Comparison of ENCODE assay signal across 10 cellular contexts in the genomic region with DNA sequence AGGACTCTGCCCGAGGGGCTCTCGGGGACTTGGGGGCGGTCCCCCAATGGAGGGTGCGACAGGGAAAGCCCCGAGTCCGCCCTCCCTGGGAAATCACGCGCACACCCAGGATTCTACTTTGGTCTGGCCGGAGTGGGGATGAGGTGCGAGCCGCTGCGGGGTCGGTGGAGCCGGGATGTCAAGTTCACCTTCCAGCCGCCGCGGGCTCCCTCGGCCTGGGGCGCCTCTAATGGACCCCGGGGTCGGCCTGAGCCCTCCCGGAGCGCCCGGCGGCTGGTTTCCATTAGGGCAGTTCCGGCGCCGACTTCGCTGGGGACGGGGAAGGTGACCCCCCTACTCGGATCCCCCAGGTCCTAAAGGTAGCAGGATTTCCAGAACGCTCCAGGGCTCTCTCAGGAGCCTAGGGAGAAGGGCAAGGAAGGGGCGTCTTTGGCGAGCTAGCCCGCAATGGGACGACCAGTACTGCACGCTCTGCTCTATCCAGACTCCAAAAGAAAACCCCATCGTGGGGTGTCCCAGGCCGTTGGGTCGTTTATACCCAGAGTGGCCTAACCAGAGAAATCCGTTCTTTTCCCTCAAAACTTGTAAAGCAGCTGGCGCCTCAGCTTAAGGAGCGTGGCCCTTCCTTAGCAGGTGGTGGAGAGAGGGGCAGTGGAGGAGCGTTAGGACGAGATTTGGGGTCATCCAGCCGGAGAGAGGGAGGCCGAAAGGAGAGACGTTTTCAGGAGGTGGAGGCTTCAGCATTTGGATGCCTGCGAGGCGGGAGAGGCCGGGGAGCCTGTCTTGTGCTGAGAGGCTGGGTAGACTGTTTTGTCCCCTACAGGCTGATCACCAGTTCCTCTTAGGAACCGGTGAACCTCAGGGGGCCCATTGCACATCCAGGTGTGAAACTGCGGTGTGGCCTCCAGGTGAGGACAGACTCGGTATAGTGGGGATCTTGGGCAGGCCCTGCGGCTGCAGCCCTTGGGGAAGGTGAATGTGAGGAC. TPM values are rescaled to one million over a fixed set of nuclear protein-coding genes. Genes with fewer than 3 reads are reported as not detected.
DNase-seq lines count a peak whose midpoint lies in the region; ATAC-seq and TF ChIP-seq lines count a peak whose summit lies in the region.
"Had no signal": no experiment of that assay in that cellular context is flagged by ENCODE, and none has a peak within 500 bp of the region (broad histone marks: within the 10 kb centered on the region; RNA-seq: fewer than 3 reads in every experiment).

No MANE protein-coding gene starts in this region.

- no peak for TF ChIP-seq CTCF in CD14-positive monocyte (IDR thresholded peaks at IDR 0.05)
- TF ChIP-seq CTCF in RWPE2 (IDR thresholded peaks at IDR 0.05; ENCODE audit: poor library complexity, severe bottlenecking) = no peak
- no peak for TF ChIP-seq CTCF in fibroblast of the aortic adventitia (IDR thresholded peaks at IDR 0.05; ENCODE audit: insufficient read depth, low read length)
- TF ChIP-seq CTCF in GM13977 (IDR thresholded peaks at IDR 0.05; ENCODE audit: extremely low read depth, insufficient read depth, missing control alignments) = no peak

- peak overlapping the region; percentile 81 for H2BK120ac ChIP-seq in neuronal stem cell (ENCODE audit: low read depth, low read length)

- intact Hi-C loops in CD14-positive monocyte (cut with micrococcal nuclease) = no loop called here

- H3K14ac ChIP-seq in neuronal stem cell (ENCODE audit: low read length) = peak overlapping the region; percentile 94

- H2BK15ac ChIP-seq in neuronal stem cell (ENCODE audit: low read length) = peak overlapping the region; percentile 99

- peaks cover 14% of the 10 kb centered on the region in 2 donors for H3K36me3 Mint-ChIP-seq in CD14-positive monocyte

- H3K27ac ChIP-seq in RWPE2 (ENCODE audit: poor library complexity, severe bottlenecking) (no peak overlapping the region), neuronal stem cell (replicated peaks; ENCODE audit: low read length) (no peak overlapping the region)

- peak overlapping the region; percentile 22 for H2BK12ac ChIP-seq in neuronal stem cell (ENCODE audit: low read length)

- H4K91ac ChIP-seq in neuronal stem cell (ENCODE audit: low read depth, low read length, poor library complexity) = no peak overlapping the region

- H3K18ac ChIP-seq in neuronal stem cell (ENCODE audit: low read length) = peak overlapping the region; percentile 99

- H3K4me1 ChIP-seq in RWPE2 (ENCODE audit: insufficient read depth, poor library complexity, severe bottlenecking) = peaks cover 6% of the 10 kb centered on the region
- peaks cover 8 to 16% of the 10 kb centered on the region in 2 donors for H3K4me1 ChIP-seq in neuronal stem cell (ENCODE audit: control insufficient read depth in 2 of 2, insufficient read depth in 1 of 2, low read depth in 1 of 2, low read length in 2 of 2)

- peak overlapping the region; percentile 55 for H3K4me3 ChIP-seq in RWPE2 (ENCODE audit: severe bottlenecking)
- peak overlapping the region; percentile 48 for H3K4me3 ChIP-seq in fibroblast of the aortic adventitia (ENCODE audit: low read depth, low read length)
- H3K4me3 ChIP-seq in neuronal stem cell (ENCODE audit: low read length in 2 of 2) = peak overlapping the region; percentile 91 to 96

- H3K27me3 ChIP-seq in RWPE2 (ENCODE audit: insufficient read depth, poor library complexity, severe bottlenecking) (peaks cover 29% of the 10 kb centered on the region), neuronal stem cell (ENCODE audit: control insufficient read depth in 3 of 3, insufficient read depth in 3 of 3, low read depth in 1 of 3, low read length in 3 of 3) (peaks cover 0 to 5% (median 5%) of the 10 kb centered on the region in 3 experiments)

- peak overlapping the region; percentile 84 for H3K4ac ChIP-seq in neuronal stem cell (ENCODE audit: low read length)

- peaks cover 3 to 22% (median 17%) of the 10 kb centered on the region in 7 donors for H3K9me3 Mint-ChIP-seq in CD14-positive monocyte

- H2BK5ac ChIP-seq in neuronal stem cell (ENCODE audit: low read length) = peak overlapping the region; percentile 94

- H3K4me1 Mint-ChIP-seq in CD14-positive monocyte = peaks cover 39% of the 10 kb centered on the region

- H3K9ac ChIP-seq in neuronal stem cell (ENCODE audit: low read depth, low read length, poor library complexity) = peak overlapping the region; percentile 94

- H3K23ac ChIP-seq in neuronal stem cell (ENCODE audit: low read depth, low read length, poor library complexity) = peak overlapping the region; percentile 96

- ATAC-seq in RWPE2 (ENCODE audit: low read depth) (peak; percentile 77), GM19328 (IDR thresholded peaks at IDR 0.05; ENCODE audit: unreplicated experiment) (no peak), HG03025 (IDR thresholded peaks at IDR 0.05; ENCODE audit: low FRiP score, unreplicated experiment) (no peak)

- peak overlapping the region; percentile 99 for H2AFZ ChIP-seq in neuronal stem cell (ENCODE audit: low read length)

- H3K9me3 ChIP-seq in RWPE2 (ENCODE audit: severe bottlenecking) (no peaks in the 10 kb centered on the region), neuronal stem cell (replicated peaks in 1 of 2; ENCODE audit: control insufficient read depth in 2 of 2, insufficient read depth in 1 of 2, low read depth in 1 of 2, low read length in 2 of 2) (peaks cover 2% of the 10 kb centered on the region in 2 donors)

- H2AK5ac ChIP-seq in neuronal stem cell (ENCODE audit: low read depth, low read length) = peak overlapping the region; percentile 96

- H3K79me1 ChIP-seq in neuronal stem cell (ENCODE audit: low read depth, low read length) = peaks cover 7% of the 10 kb centered on the region

- H3K4me3 Mint-ChIP-seq in CD14-positive monocyte = peak overlapping the region; percentile 66 to 88

- in situ Hi-C loops in GM13977 (cut with MboI; ENCODE audit: low pct_unique_long_range_greater_than_20kb, low sequenced_read_pairs, unreplicated experiment) = no loop called here

- no CpG with 5 or more reads among the region's 55 CpGs for WGBS in neuronal stem cell (ENCODE audit: extremely low coverage in 2 of 2, insufficient read length in 2 of 2, insufficient replicate concordance in 1 of 2), 2 donors

- H3K27ac Mint-ChIP-seq in CD14-positive monocyte = peak overlapping the region in 4 of 7 donors; percentile 38 to 76 (median 50)

- peak overlapping the region; percentile 80 for H3K4me2 ChIP-seq in neuronal stem cell (ENCODE audit: insufficient read depth, low read length, poor library complexity, severe bottlenecking)

- H4K8ac ChIP-seq in neuronal stem cell (ENCODE audit: low read depth, low read length) = no peak overlapping the region

- no peak for DNase-seq in CD14-positive monocyte (ENCODE audit: low spot score)
- DNase-seq in RWPE2 (ENCODE audit: low spot score) = peak; percentile 55
- DNase-seq in fibroblast of the aortic adventitia (ENCODE audit: low read depth) = no peak
- DNase-seq in neuronal stem cell (ENCODE audit: low spot score) = peak; percentile 51
- DNase-seq in SKM-1 (lab: John Stamatoyannopoulos, UW; ENCODE audit: unreplicated experiment) = no peak
- DNase-seq in GM13977 (ENCODE audit: low spot score) = no peak

- H3K27me3 Mint-ChIP-seq in CD14-positive monocyte (ENCODE audit: low read depth in 3 of 3) = peaks cover 50 to 65% (median 60%) of the 10 kb centered on the region in 3 donors

- H3K36me3 ChIP-seq in RWPE2 (ENCODE audit: low read depth) (no peaks in the 10 kb centered on the region), neuronal stem cell (replicated peaks in 1 of 2; ENCODE audit: control insufficient read depth in 2 of 2, insufficient read depth in 2 of 2, low read length in 2 of 2) (peaks cover 0 to 18% of the 10 kb centered on the region in 2 donors)

RNA-seq across cellular contexts. Expression of gene WDR86, which starts 0.9 kb away (rescaled TPM):
- polyA plus RNA-seq in CD14-positive monocyte = under 1 TPM; 0.11 to 0.30 TPM
- total RNA-seq in fibroblast of the aortic adventitia (ENCODE audit: low replicate concordance) = 0.45 and 17.7 TPM in 2 replicates
- 20.7 TPM for polyA plus RNA-seq in neuronal stem cell (2013, experiment 1 of 2)
- polyA plus RNA-seq in neuronal stem cell (2013, experiment 2 of 2) = 20.8 TPM
- total RNA-seq: NCI-H460 had no signal
- polyA plus RNA-seq: fibroblast of lung had no signal

RNA-seq across cellular contexts. Expression of gene CRYGN, which starts 29.2 kb away (rescaled TPM):
- polyA plus RNA-seq in CD14-positive monocyte = not detected
- 0.09 and 0.16 TPM in 2 replicates for total RNA-seq in fibroblast of the aortic adventitia (ENCODE audit: low replicate concordance)
- polyA plus RNA-seq in neuronal stem cell (2013, experiment 1 of 2) = 0.24 TPM
- 0.26 TPM for polyA plus RNA-seq in neuronal stem cell (2013, experiment 2 of 2)

Comparison
In these comparisons a context has a peak if more than half of its experiments do, and no peak if none do; other contexts are left out.
1. DNase-seq: peak in RWPE2 (single experiment) and neuronal stem cell (single experiment); none in CD14-positive monocyte (single experiment), fibroblast of the aortic adventitia (single experiment), SKM-1 (single experiment) and GM13977 (single experiment).
2. Peak in every context shown above with its lines, with median percentiles within 50 percentile points of each other: H3K4me3 ChIP-seq.